Comparison of ENCODE assay signal across 8 cellular contexts in genomic region chr19:12789098-12789903, GRCh38. TPM values are rescaled to one million over a fixed set of nuclear protein-coding genes. Genes with fewer than 3 reads are reported as not detected.
DNase-seq lines count a peak whose midpoint lies in the region; ATAC-seq and TF ChIP-seq lines count a peak whose summit lies in the region.

No MANE protein-coding gene starts in this region.

- peak overlapping the region; percentile 92 for H3K4me2 ChIP-seq in PC-3 (ENCODE audit: low read length)

- peaks cover 21% of the 10 kb centered on the region for H3K79me2 ChIP-seq in PC-3 (ENCODE audit: low read length)

- H3K4me3 ChIP-seq in PC-3 (ENCODE audit: low read length): peak overlapping the region; percentile 90
- peak overlapping the region; percentile 100 for H3K4me3 ChIP-seq in effector memory CD4-positive, alpha-beta T cell (ENCODE audit: insufficient read depth, low read depth, low read length, poor library complexity, severe bottlenecking)

- peak overlapping the region; percentile 70 for H2AFZ ChIP-seq in PC-3 (ENCODE audit: low read length)

- H3K27me3 ChIP-seq in PC-3 (ENCODE audit: low read length): no peaks in the 10 kb centered on the region
- no peaks in the 10 kb centered on the region for H3K27me3 ChIP-seq in effector memory CD4-positive, alpha-beta T cell (replicated peaks; ENCODE audit: control insufficient read depth, insufficient read depth, low read length, poor library complexity, severe bottlenecking)

- peaks cover 28% of the 10 kb centered on the region for H3K36me3 Mint-ChIP-seq in activated T-cell treated with anti-CD3 and anti-CD28 coated beads, Interleukin-2, amount 50 U/mL, for 24 hours (ENCODE audit: low read depth)
- H3K36me3 Mint-ChIP-seq in natural killer cell: no peaks in the 10 kb centered on the region

- no peaks in the 10 kb centered on the region for H3K9me2 ChIP-seq in PC-3 (replicated peaks; ENCODE audit: low read length)

- CTCF ChIA-PET in PC-3 (lab: Charles Lee): interaction anchor here (0.5 to 0.7 kb wide), 2 partner anchors 9 to 11 kb away, joined by 3 to 4 read pairs; no protein-coding TSS in a partner anchor

- H3K9me3 Mint-ChIP-seq in activated T-cell treated with anti-CD3 and anti-CD28 coated beads, Interleukin-2, amount 50 U/mL, for 24 hours: no peaks in the 10 kb centered on the region
- no peaks in the 10 kb centered on the region for H3K9me3 Mint-ChIP-seq in natural killer cell

- H3K36me3 ChIP-seq in PC-3 (ENCODE audit: low read depth, low read length): no peaks in the 10 kb centered on the region
- H3K36me3 ChIP-seq in effector memory CD4-positive, alpha-beta T cell (ENCODE audit: control insufficient read depth, insufficient read depth, low read length): peaks cover 16% of the 10 kb centered on the region

- peaks cover 61% of the 10 kb centered on the region for H3K4me1 ChIP-seq in PC-3 (ENCODE audit: insufficient read depth, low read length)
- H3K4me1 ChIP-seq in effector memory CD4-positive, alpha-beta T cell (ENCODE audit: control insufficient read depth, insufficient read depth, low read length, poor library complexity, severe bottlenecking): peaks cover 50% of the 10 kb centered on the region

- ATAC-seq in PC-3 (peak; percentile 0), natural killer cell (no peak), GM21423 (IDR thresholded peaks at IDR 0.05; ENCODE audit: unreplicated experiment) (no peak), HG02870 (IDR thresholded peaks at IDR 0.05; ENCODE audit: unreplicated experiment) (no peak)

- peaks cover 30% of the 10 kb centered on the region for H3K4me1 Mint-ChIP-seq in activated T-cell treated with anti-CD3 and anti-CD28 coated beads, Interleukin-2, amount 50 U/mL, for 24 hours (ENCODE audit: low read depth)
- peaks cover 25 to 35% of the 10 kb centered on the region in 2 donors for H3K4me1 Mint-ChIP-seq in natural killer cell

- peak overlapping the region; percentile 69 for H3K27ac ChIP-seq in PC-3 (ENCODE audit: low read length)
- peak overlapping the region; percentile 99 for H3K27ac ChIP-seq in effector memory CD4-positive, alpha-beta T cell (ENCODE audit: insufficient read depth, low read length, poor library complexity, severe bottlenecking)

- POLR2A ChIA-PET in PC-3 (lab: Charles Lee; ENCODE audit: unreplicated experiment): no interaction called here

- H3K27ac Mint-ChIP-seq in activated T-cell treated with anti-CD3 and anti-CD28 coated beads, Interleukin-2, amount 50 U/mL, for 24 hours: peak overlapping the region; percentile 97
- peak overlapping the region; percentile 97 to 99 for H3K27ac Mint-ChIP-seq in natural killer cell

- H3K4me3 Mint-ChIP-seq in activated T-cell treated with anti-CD3 and anti-CD28 coated beads, Interleukin-2, amount 50 U/mL, for 24 hours: peak overlapping the region; percentile 98
- H3K4me3 Mint-ChIP-seq in natural killer cell: peak overlapping the region; percentile 96

- intact Hi-C loops in PC-3 (cut with micrococcal nuclease): no loop called here
- intact Hi-C loops in natural killer cell (cut with micrococcal nuclease): loop anchor here (5.0 to 10.0 kb wide), 2 partner anchors 256 to 313 kb away; partner anchors contain the start of gene LYL1

- no peak for TF ChIP-seq CTCF in PC-3 (conservative IDR thresholded peaks at IDR 0.05; ENCODE audit: low read depth, low read length)
- no peak for TF ChIP-seq CTCF in natural killer cell (IDR thresholded peaks at IDR 0.05)

- peak overlapping the region; percentile 52 for H3K9ac ChIP-seq in PC-3 (ENCODE audit: low read length)

- H3F3A ChIP-seq in PC-3 (ENCODE audit: low read length, unreplicated experiment): peaks cover 12% of the 10 kb centered on the region

- peaks cover 16% of the 10 kb centered on the region for H4K20me1 ChIP-seq in PC-3 (ENCODE audit: low read length)

- DNase-seq in activated T-cell treated with anti-CD3 and anti-CD28 coated beads, Interleukin-2, amount 50 U/mL, for 24 hours: no peak
- DNase-seq in activated T-cell treated with anti-CD3 and anti-CD28 coated beads for 4 hours (no peak), PC-3 (peak; percentile 25), natural killer cell (no peak), RKO (ENCODE audit: low spot score) (no peak)
- DNase-seq in effector memory CD4-positive, alpha-beta T cell: no peak

- no peaks in the 10 kb centered on the region for H3K9me3 ChIP-seq in PC-3 (ENCODE audit: low read length)
- no peaks in the 10 kb centered on the region for H3K9me3 ChIP-seq in effector memory CD4-positive, alpha-beta T cell (ENCODE audit: control insufficient read depth, low read length)

- BruUV-seq in PC-3 (replicated peaks; lab: Mats Ljungman, UMichigan): no TSS peak

- no peaks in the 10 kb centered on the region for H3K27me3 Mint-ChIP-seq in activated T-cell treated with anti-CD3 and anti-CD28 coated beads, Interleukin-2, amount 50 U/mL, for 24 hours
- H3K27me3 Mint-ChIP-seq in natural killer cell (ENCODE audit: low read depth in 2 of 2): no peaks in the 10 kb centered on the region

RNA-seq across cellular contexts. Expression of gene JUNB, which starts 2.0 kb away (rescaled TPM):
- 343 and 391 TPM in 2 replicates for total RNA-seq in PC-3 (2014; rRNA removed)
- total RNA-seq in natural killer cell: 100 to 1,000 TPM; 781 to 903 (median 859) TPM

RNA-seq across cellular contexts. Expression of gene PRDX2, which starts 12.3 kb away (rescaled TPM):
- total RNA-seq in PC-3 (2014; rRNA removed) (729 and 746 TPM in 2 replicates), natural killer cell (10 to 100 TPM; 28.8 to 67.1 (median 66.9) TPM)

RNA-seq across cellular contexts. Expression of gene THSD8, which starts 12.6 kb away (rescaled TPM):
- total RNA-seq in PC-3 (2014; rRNA removed): not detected in 2 replicates
- total RNA-seq in natural killer cell: 1 to 10 TPM; 1.7 to 2.8 (median 2.2) TPM

RNA-seq across cellular contexts. Expression of gene HOOK2, which starts 13.9 kb away (rescaled TPM):
- total RNA-seq in PC-3 (2014; rRNA removed): 95.2 and 95.7 TPM in 2 replicates
- total RNA-seq in natural killer cell: 10 to 100 TPM; 13.3 to 15.3 (median 13.9) TPM

RNA-seq across cellular contexts. Expression of gene RNASEH2A, which starts 17.1 kb away (rescaled TPM):
- total RNA-seq in PC-3 (2014; rRNA removed) (118 and 120 TPM in 2 replicates), natural killer cell (1 to 10 TPM; 6.6 to 8.7 (median 7.4) TPM)

Comparison
In these comparisons a context has a peak if more than half of its experiments do, and no peak if none do; other contexts are left out.
1. RNA of gene PRDX2, which starts 12.3 kb away (total RNA-seq): 729 to 746 TPM in PC-3; 28.8 to 67.1 TPM in natural killer cell; every median in the first group is over 10 times any median in the second.